8 cellular contexts compared by ENCODE assay signal in the genomic region with DNA sequence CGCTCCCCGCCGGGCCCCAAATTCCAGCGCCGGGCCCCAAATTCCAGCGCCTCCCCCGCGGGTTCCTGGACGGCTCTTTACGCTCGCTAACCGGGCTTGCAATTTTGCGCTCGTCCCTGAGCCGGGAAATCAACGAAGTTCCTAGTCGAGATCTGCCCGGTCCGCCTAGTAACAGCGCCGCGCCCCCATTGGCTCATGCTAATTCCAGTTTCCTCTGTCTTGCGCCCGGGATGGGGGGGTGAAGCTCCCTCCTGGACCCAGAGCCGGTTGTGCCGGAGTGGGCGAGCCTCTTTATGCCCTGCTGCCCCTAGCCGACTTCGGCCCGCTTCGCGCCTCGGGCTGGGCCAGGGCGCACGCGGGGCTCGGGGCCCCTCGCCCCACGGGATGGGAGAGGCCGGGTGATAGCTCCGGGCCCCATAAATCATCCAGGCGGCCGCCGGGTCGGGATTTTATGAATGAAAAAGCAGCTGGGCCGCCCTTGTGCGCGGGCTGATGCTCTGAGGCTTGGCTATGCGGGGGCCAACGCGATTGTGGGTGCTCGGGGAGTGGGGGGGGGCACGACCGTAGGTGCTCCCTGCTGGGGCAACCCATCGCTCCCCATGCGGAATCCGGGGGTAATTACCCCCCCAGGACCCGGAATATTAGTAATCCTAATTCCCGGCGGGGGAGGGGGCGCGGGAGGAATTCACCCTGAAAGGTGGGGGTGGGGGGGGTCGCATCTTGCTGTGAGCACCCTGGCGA. TPM values are rescaled to one million over a fixed set of nuclear protein-coding genes. Genes with fewer than 3 reads are reported as not detected.
A peak's percentile ranks its signal among the peaks of the same experiment; 100 is the strongest.
DNase-seq lines count a peak whose midpoint lies in the region; ATAC-seq and TF ChIP-seq lines count a peak whose summit lies in the region.

No MANE protein-coding gene starts in this region.

- no peaks in the 10 kb centered on the region for H3K36me3 ChIP-seq in GM06990 (ENCODE audit: control insufficient read depth, insufficient read depth, low read length)

- CTCF ChIA-PET in activated CD8-positive, alpha-beta T cell treated with anti-CD3 and anti-CD28 coated beads for 36 hours (lab: Charles Lee) = interaction anchor here (1.7 kb wide), 1 partner anchor 347 kb away, joined by 9 read pairs; no protein-coding TSS in a partner anchor

- peak; percentile 93 for DNase-seq in ACHN
- no peak for DNase-seq in GM06990 (ENCODE audit: extremely low read depth, insufficient read length)
- peak; percentile 89 for DNase-seq in NCI-H2196 (lab: John Stamatoyannopoulos, UW; ENCODE audit: unreplicated experiment)
- DNase-seq in activated CD8-positive, alpha-beta T cell treated with anti-CD3 and anti-CD28 coated beads for 36 hours = peak; percentile 49
- DNase-seq in glomerular endothelial cell (ENCODE audit: extremely low read depth, low read depth, low spot score) = peak; percentile 64
- DNase-seq in neural crest cell (ENCODE audit: low read depth, low spot score) = peak; percentile 91
- DNase-seq in effector CD8-positive, alpha-beta T cell (lab: John Stamatoyannopoulos, UW) = no peak

- H3K4me3 Mint-ChIP-seq in activated CD8-positive, alpha-beta T cell treated with anti-CD3 and anti-CD28 coated beads for 36 hours = no peak overlapping the region
- H3K4me3 Mint-ChIP-seq in neural crest cell = peak overlapping the region; percentile 95

- peaks cover 24% of the 10 kb centered on the region for H3K4me1 Mint-ChIP-seq in activated CD8-positive, alpha-beta T cell treated with anti-CD3 and anti-CD28 coated beads for 36 hours (ENCODE audit: low read depth)
- H3K4me1 Mint-ChIP-seq in neural crest cell = peaks cover 51% of the 10 kb centered on the region

- no peak overlapping the region for H3K27ac Mint-ChIP-seq in activated CD8-positive, alpha-beta T cell treated with anti-CD3 and anti-CD28 coated beads for 36 hours
- H3K27ac Mint-ChIP-seq in neural crest cell (ENCODE audit: unreplicated experiment) = peak overlapping the region; percentile 71

- H3K27me3 Mint-ChIP-seq in activated CD8-positive, alpha-beta T cell treated with anti-CD3 and anti-CD28 coated beads for 36 hours = peaks cover 52% of the 10 kb centered on the region
- peaks cover 19% of the 10 kb centered on the region for H3K27me3 Mint-ChIP-seq in neural crest cell (ENCODE audit: low read depth)

- peak overlapping the region; percentile 32 for H3K4me3 ChIP-seq in GM06990 (replicated peaks; ENCODE audit: low read depth, low read length)

- POLR2A ChIA-PET in activated CD8-positive, alpha-beta T cell treated with anti-CD3 and anti-CD28 coated beads for 36 hours (lab: Charles Lee) = interaction anchor here (0.6 kb wide), 1 partner anchor 517 kb away, joined by 3 read pairs; no protein-coding TSS in a partner anchor

- no peaks in the 10 kb centered on the region for H3K36me3 Mint-ChIP-seq in activated CD8-positive, alpha-beta T cell treated with anti-CD3 and anti-CD28 coated beads for 36 hours (ENCODE audit: low read depth)
- H3K36me3 Mint-ChIP-seq in neural crest cell (ENCODE audit: low read depth) = peaks cover 10% of the 10 kb centered on the region

- H3K27me3 ChIP-seq in GM06990 (replicated peaks; ENCODE audit: control insufficient read depth, insufficient read depth, low read length) = no peaks in the 10 kb centered on the region; the same call in none of the 2 replicates

- intact Hi-C loops in activated CD8-positive, alpha-beta T cell treated with anti-CD3 and anti-CD28 coated beads for 36 hours (cut with micrococcal nuclease) = no loop called here

- in situ Hi-C loops in ACHN (cut with HindIII; ENCODE audit: low pct_ligation_motif_present, low pct_unique_long_range_greater_than_20kb, low sequenced_read_pairs) = no loop called here

- no peaks in the 10 kb centered on the region for H3K9me3 Mint-ChIP-seq in activated CD8-positive, alpha-beta T cell treated with anti-CD3 and anti-CD28 coated beads for 36 hours
- no peaks in the 10 kb centered on the region for H3K9me3 Mint-ChIP-seq in neural crest cell

- TF ChIP-seq CTCF in GM06990 (IDR thresholded peaks at IDR 0.05; ENCODE audit: insufficient read depth, low read length, poor library complexity, severe bottlenecking) = no peak
- no peak for TF ChIP-seq CTCF in activated CD8-positive, alpha-beta T cell treated with anti-CD3 and anti-CD28 coated beads for 36 hours (IDR thresholded peaks at IDR 0.05)
- TF ChIP-seq CTCF in neural crest cell (conservative IDR thresholded peaks at IDR 0.05) = no peak

- no peak for ATAC-seq in activated CD8-positive, alpha-beta T cell treated with anti-CD3 and anti-CD28 coated beads for 36 hours
- ATAC-seq in HG02610 (IDR thresholded peaks at IDR 0.05; ENCODE audit: unreplicated experiment) = no peak

RNA-seq across cellular contexts. Expression of a gene that starts 1.8 kb away (rescaled TPM):
- 1 to 10 TPM; 2.8 to 3.3 TPM for total RNA-seq in activated CD8-positive, alpha-beta T cell treated with anti-CD3 and anti-CD28 coated beads for 36 hours
- total RNA-seq in glomerular endothelial cell (580 and 831 TPM in 2 replicates), neural crest cell (344 and 350 TPM in 2 replicates)

RNA-seq across cellular contexts. Expression of a gene that starts 36.0 kb away (rescaled TPM):
- total RNA-seq in activated CD8-positive, alpha-beta T cell treated with anti-CD3 and anti-CD28 coated beads for 36 hours = 10 to 100 TPM; 14.9 to 15.9 TPM
- total RNA-seq in glomerular endothelial cell (9.6 and 18.1 TPM in 2 replicates), neural crest cell (24.7 and 26.6 TPM in 2 replicates)

Comparison
In these comparisons a context has a peak if more than half of its experiments do, and no peak if none do; other contexts are left out.
1. DNase-seq: peak in ACHN (single experiment), NCI-H2196 (single experiment), activated CD8-positive, alpha-beta T cell treated with anti-CD3 and anti-CD28 coated beads for 36 hours (single experiment), glomerular endothelial cell (single experiment) and neural crest cell (single experiment); none in GM06990 (single experiment) and effector CD8-positive, alpha-beta T cell (single experiment).
2. RNA of a gene that starts 1.8 kb away (total RNA-seq): 580 to 831 TPM in glomerular endothelial cell and 344 to 350 TPM in neural crest cell; 2.8 to 3.3 TPM in activated CD8-positive, alpha-beta T cell treated with anti-CD3 and anti-CD28 coated beads for 36 hours; every median in the first group is over 10 times any median in the second.